8 cellular contexts compared by ENCODE assay signal in the genomic region with DNA sequence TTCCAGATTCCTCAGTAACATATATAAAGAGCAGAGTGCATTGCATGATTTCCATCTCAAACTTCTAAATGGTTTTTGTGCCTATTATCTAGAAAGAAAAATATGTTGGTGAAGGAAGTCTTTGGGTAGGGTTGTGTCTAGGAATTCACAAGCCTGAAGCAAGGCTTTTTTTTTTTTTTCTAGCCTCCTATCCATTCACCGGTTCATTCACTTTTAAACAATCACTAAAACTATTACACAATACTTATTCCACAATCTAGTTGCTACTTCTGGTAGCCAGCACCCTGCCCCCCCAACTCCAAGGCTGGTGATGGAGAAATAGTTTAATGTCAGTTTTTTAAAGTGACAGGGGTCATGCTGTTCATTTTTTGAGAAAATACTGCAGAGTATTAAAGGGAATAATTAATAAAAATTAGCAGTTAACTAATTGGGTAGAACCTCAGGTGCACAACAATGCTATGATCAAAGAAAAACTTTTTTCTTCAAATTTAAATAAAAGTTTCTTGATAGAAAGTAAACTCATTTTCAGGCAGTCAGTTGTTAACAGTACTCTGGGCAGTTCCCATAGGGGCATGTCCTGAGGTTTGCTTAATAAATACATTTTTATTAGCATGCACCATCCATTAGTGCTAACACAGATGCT. TPM values are rescaled to one million over a fixed set of nuclear protein-coding genes. Genes with fewer than 3 reads are reported as not detected.
DNase-seq lines count a peak whose midpoint lies in the region; ATAC-seq, FAIRE-seq and TF ChIP-seq lines count a peak whose summit lies in the region.

No MANE protein-coding gene starts in this region.

- no peak for DNase-seq in A549 (ENCODE audit: low read depth in 1 of 2, low spot score in 1 of 2)
- DNase-seq in HuH-7.5 (ENCODE audit: low spot score): peak; percentile 66
- DNase-seq in ascending aorta (ENCODE audit: low spot score in 2 of 2): peak in 1 of 2 donors; percentile 82
- DNase-seq in left kidney (ENCODE audit: low read depth, low spot score): peak; percentile 9
- peak; percentile 65 to 73 for DNase-seq in tibial nerve (ENCODE audit: low spot score in 2 of 2)
- DNase-seq in stimulated activated CD8-positive, alpha-beta memory T cell treated with anti-CD3 and anti-CD28 coated beads, Interleukin-4, amount 100 ng/mL, for 48 hours: no peak
- no peak for DNase-seq in NCI-H69 (lab: John Stamatoyannopoulos, UW)

- TF ChIP-seq POLR2A in A549 (IDR thresholded peaks at IDR 0.05; ENCODE audit: low read length): no peak
- TF ChIP-seq POLR2A in tibial nerve (IDR thresholded peaks at IDR 0.05): no peak

- H3K36me3 ChIP-seq in ascending aorta: no peaks in the 10 kb centered on the region
- no peaks in the 10 kb centered on the region for H3K36me3 ChIP-seq in tibial nerve

- TF ChIP-seq RAD21 in A549 (conservative IDR thresholded peaks at IDR 0.05 in 1 of 2, IDR thresholded peaks at IDR 0.05 in 1 of 2): 0 out of 5 replicates have a peak, but pooled peaks of 1 of the 2 experiments have one; percentile 1

- TF ChIP-seq EP300 in A549 (IDR thresholded peaks at IDR 0.05): no peak
- no peak for TF ChIP-seq EP300 in tibial nerve (IDR thresholded peaks at IDR 0.05)

- TF ChIP-seq CTCF in A549 (IDR thresholded peaks at IDR 0.05) (no peak), ascending aorta (IDR thresholded peaks at IDR 0.05) (no peak), tibial nerve (IDR thresholded peaks at IDR 0.05) (no peak)

- CTCF ChIA-PET in A549 (lab: Yijun Ruan, JAX): interaction anchor here (0.6 to 11.3 kb wide), 8 partner anchors 9 to 484 kb away, joined by 3 to 76 read pairs (median 4); no protein-coding TSS in a partner anchor

- H3K9me3 ChIP-seq in A549 (no peaks in the 10 kb centered on the region), ascending aorta (no peaks in the 10 kb centered on the region), tibial nerve (no peaks in the 10 kb centered on the region)

- WGBS in A549 (ENCODE audit: missing lambda C conversion rate): 12% methylated on average over 1 of the region's 1 CpG
- WGBS in tibial nerve, 2 donors: 6 to 7% methylated on average over 1 of the region's 1 CpG

- H3K4me3 ChIP-seq in A549 (peak overlapping the region; percentile 49), ascending aorta (peak overlapping the region; percentile 49 to 57), tibial nerve (peak overlapping the region; percentile 54 to 61 (median 59))

- POLR2A ChIA-PET in A549 (lab: Yijun Ruan, JAX): interaction anchor here (0.6 to 4.7 kb wide), 8 partner anchors 12 to 485 kb away, joined by 3 to 50 read pairs (median 6); a partner anchor contains a TSS

- peak overlapping the region; percentile 94 to 96 for H3K27ac ChIP-seq in A549
- peak overlapping the region; percentile 96 to 99 for H3K27ac ChIP-seq in ascending aorta
- peak overlapping the region; percentile 98 to 100 (median 99) for H3K27ac ChIP-seq in tibial nerve

- intact Hi-C loops in ascending aorta (cut with DNase I): loop anchor here (1.0 to 2.0 kb wide), 2 partner anchors 14 to 66 kb away; no protein-coding TSS in a partner anchor

- FAIRE-seq in A549 (lab: Jason Lieb, UNC): no peak

- H3K4me2 ChIP-seq in A549: peak overlapping the region; percentile 96

- ATAC-seq in A549: 0 out of 6 replicates have a peak, but pooled peaks of 1 of the 2 experiments have one; percentile 2
- no peak for ATAC-seq in GM18909 (IDR thresholded peaks at IDR 0.05; ENCODE audit: poor library complexity, unreplicated experiment)

- H3K27me3 ChIP-seq in ascending aorta (no peaks in the 10 kb centered on the region), tibial nerve (no peaks in the 10 kb centered on the region)

- peaks cover 56% of the 10 kb centered on the region for H3K4me1 ChIP-seq in A549
- peaks cover 11 to 40% of the 10 kb centered on the region in 2 donors for H3K4me1 ChIP-seq in ascending aorta
- H3K4me1 ChIP-seq in tibial nerve: peaks cover 16 to 57% (median 51%) of the 10 kb centered on the region in 4 donors

TF ChIP-seq in A549, 52 proteins besides CTCF, POLR2A, EP300 and RAD21:
- TF ChIP-seq CEBPB (IDR thresholded peaks at IDR 0.05) (peak; percentile 31 to 49; a peak in 2 of 4 replicates), EHF (CRISPR knock-in tag; IDR thresholded peaks at IDR 0.05) (0 out of 2 replicates have a peak, but pooled peaks have one; percentile 11), FOSL2 (IDR thresholded peaks at IDR 0.05) (no peak), FOSL2 (CRISPR knock-in tag; IDR thresholded peaks at IDR 0.05) (no peak)
TF ChIP-seq in A549: peak in this region for 2.

RNA-seq across cellular contexts. Expression of a gene that starts 10.9 kb away (rescaled TPM):
- polyA plus RNA-seq in A549 (2011; rRNA removed): 38.2 and 53.5 TPM in 2 replicates
- polyA plus RNA-seq in A549 (2012; cell fraction: cytosol; rRNA removed): 79.4 and 99.0 TPM in 2 replicates
- polyA plus RNA-seq in A549 (2012; cell fraction: nucleus; rRNA removed): 131 and 168 TPM in 2 replicates
- polyA plus RNA-seq in A549 (2017; fragmentation: RNase III; extraction: RNeasy Plus Mini Kit Qiagen cat#74134 plus additional on column Dnase treatment): 42.7 to 53.5 TPM (median 53.0 TPM) in 3 replicates
- 76.2 and 82.0 TPM in 2 replicates for polyA minus RNA-seq in A549 (2011; rRNA and poly(A)+ RNA removed)
- total RNA-seq in ascending aorta: 80.0 TPM
- 100 to 1,000 TPM in 1 of 4 donors, 10 to 100 TPM in 3; 71.4 to 107 (median 93.8) TPM for total RNA-seq in tibial nerve

Comparison
In these comparisons a context has a peak if more than half of its experiments do, and no peak if none do; other contexts are left out.
1. DNase-seq: peak in HuH-7.5 (single experiment), left kidney (single experiment) and tibial nerve (2 of 2); none in A549 (0 of 2), stimulated activated CD8-positive, alpha-beta memory T cell treated with anti-CD3 and anti-CD28 coated beads, Interleukin-4, amount 100 ng/mL, for 48 hours (single experiment) and NCI-H69 (single experiment).
2. Peak in every context shown above with its lines, with median percentiles within 50 percentile points of each other: H3K27ac ChIP-seq and H3K4me3 ChIP-seq.